Comparison of ENCODE assay signal across 23 cellular contexts in the genomic region with DNA sequence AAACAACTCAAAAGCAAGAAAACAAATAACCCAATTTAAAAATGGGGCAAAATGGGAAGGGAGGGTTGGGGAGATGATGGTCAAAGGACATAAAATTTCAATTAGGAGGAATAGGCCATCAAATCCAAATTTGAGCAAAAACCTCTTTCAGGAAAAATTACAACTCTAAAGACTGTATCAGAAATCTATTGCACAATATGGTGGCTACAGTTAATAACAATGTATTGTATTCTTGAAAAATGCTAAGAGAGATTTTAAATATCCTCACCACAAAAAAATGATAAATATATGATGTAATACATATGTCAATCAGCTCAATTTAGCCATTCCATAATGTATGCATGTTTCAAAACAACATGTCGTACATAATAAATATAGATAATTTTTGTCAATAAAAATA.
"Had no signal": no experiment of that assay in that cellular context is flagged by ENCODE, and none has a peak within 500 bp of the region (broad histone marks: within the 10 kb centered on the region; RNA-seq: fewer than 3 reads in every experiment).

No MANE protein-coding gene starts in this region.

- ATAC-seq: Panc1, PC-3, Right ventricle myocardium inferior, SK-N-SH treated with all-trans-retinoic acid at 6 μM for 48 hours had no signal

- H3K27me3 ChIP-seq: MG63, SJCRH30 had no signal

- H3K4me3 ChIP-seq: MG63, SJCRH30 had no signal

- H3K36me3 ChIP-seq: MG63 had no signal

- H3K9me3 ChIP-seq: MG63, SJCRH30 had no signal

- DNase-seq: Karpas-422, KG1, MG63, NCI-H1092, NCI-H1105 treated with DMSO at 0.1 percent for 48 hours, NCI-H1417 treated with DMSO at 0.1 percent for 48 hours, NCI-H146, NCI-H1694 treated with DMSO at 0.1 percent for 48 hours, NCI-H1930, NCI-H2081, NCI-H2107, NCI-H226, NCI-H446, NCI-H510A, NCI-H524 treated with DMSO at 0.1 percent for 48 hours, NCI-H69, NCI-H774, PC-3, SHP77 treated with DMSO at 0.1 percent for 48 hours, SJCRH30 had no signal

- H3K27ac ChIP-seq: SJCRH30 had no signal
